Comparison of ENCODE assay signal across 11 cellular contexts in genomic region chr1:231613419-231614349, GRCh38. TPM values are rescaled to one million over a fixed set of nuclear protein-coding genes. Genes with fewer than 3 reads are reported as not detected.
DNase-seq lines count a peak whose midpoint lies in the region; ATAC-seq, FAIRE-seq and TF ChIP-seq lines count a peak whose summit lies in the region.
"Had no signal": no experiment of that assay in that cellular context is flagged by ENCODE, and none has a peak within 500 bp of the region (broad histone marks: within the 10 kb centered on the region; RNA-seq: fewer than 3 reads in every experiment).

No MANE protein-coding gene starts in this region.

- no peaks in the 10 kb centered on the region for H3K36me3 ChIP-seq in A673 (ENCODE audit: insufficient read depth, low read length, poor library complexity, severe bottlenecking)

- no TSS peak for BruUV-seq in A673 (replicated peaks; lab: Mats Ljungman, UMichigan)

- peak overlapping the region; percentile 3 to 68 for H3K4me3 Mint-ChIP-seq in CD14-positive monocyte
- peak overlapping the region; percentile 67 for H3K4me3 Mint-ChIP-seq in central memory CD8-positive, alpha-beta T cell
- H3K4me3 Mint-ChIP-seq: endodermal cell had no signal

- FAIRE-seq in GM12892 (lab: Jason Lieb, UNC): peak; percentile 46
- FAIRE-seq: G401.6 had no signal

- no peak for TF ChIP-seq POLR2A in GM12892 (IDR thresholded peaks at IDR 0.05; ENCODE audit: low read depth, low read length)

- TF ChIP-seq CTCF in CD14-positive monocyte (IDR thresholded peaks at IDR 0.05) (no peak), A673 (conservative IDR thresholded peaks at IDR 0.05; ENCODE audit: low read depth, low read length) (no peak)

- in situ Hi-C loops in KBM-7 (cut with MboI; ENCODE audit: low pct_unique_long_range_greater_than_20kb, low sequenced_read_pairs): no loop called here

- H3K27me3 ChIP-seq in A673 (replicated peaks; ENCODE audit: insufficient read depth, low read depth, low read length, poor library complexity): peaks cover 18% of the 10 kb centered on the region

- H3K27ac Mint-ChIP-seq in CD14-positive monocyte: peak overlapping the region; percentile 80 to 97 (median 94)
- H3K27ac Mint-ChIP-seq in central memory CD8-positive, alpha-beta T cell (ENCODE audit: low read depth): no peak overlapping the region
- H3K27ac Mint-ChIP-seq: endodermal cell had no signal

- no peak overlapping the region for H3K27ac ChIP-seq in A673 (ENCODE audit: low read depth, low read length, poor library complexity, severe bottlenecking)

- CTCF ChIA-PET in A673 (lab: Charles Lee): no interaction called here

- no peaks in the 10 kb centered on the region for H3K9me3 ChIP-seq in A673 (ENCODE audit: low read depth, low read length, poor library complexity, severe bottlenecking)

- H3K27me3 Mint-ChIP-seq in CD14-positive monocyte (ENCODE audit: low read depth in 3 of 3): no peaks in the 10 kb centered on the region
- peaks cover 9% of the 10 kb centered on the region for H3K27me3 Mint-ChIP-seq in central memory CD8-positive, alpha-beta T cell

- no peaks in the 10 kb centered on the region for H3K36me3 Mint-ChIP-seq in CD14-positive monocyte
- H3K36me3 Mint-ChIP-seq in central memory CD8-positive, alpha-beta T cell (ENCODE audit: insufficient read depth): no peaks in the 10 kb centered on the region

- no peak overlapping the region for H3K4me3 ChIP-seq in A673 (ENCODE audit: low read depth, low read length, poor library complexity, severe bottlenecking)

- POLR2A ChIA-PET in A673 (lab: Charles Lee; ENCODE audit: low non-redundant PET): no interaction called here

- H3K4me1 Mint-ChIP-seq in CD14-positive monocyte: peaks cover 86% of the 10 kb centered on the region
- H3K4me1 Mint-ChIP-seq in central memory CD8-positive, alpha-beta T cell: peaks cover 57% of the 10 kb centered on the region
- H3K4me1 Mint-ChIP-seq: endodermal cell had no signal

- no peak for DNase-seq in CD14-positive monocyte (ENCODE audit: low spot score)
- no peak for DNase-seq in GM12892 (ENCODE audit: insufficient read length)
- DNase-seq in NOMO-1 treated with DMSO at 0.1 percent for 48 hours (lab: John Stamatoyannopoulos, UW; ENCODE audit: unreplicated experiment): peak; percentile 80
- DNase-seq in central memory CD8-positive, alpha-beta T cell (ENCODE audit: low spot score in 2 of 2): no peak
- no peak for DNase-seq in A673 (ENCODE audit: low spot score)
- no peak for DNase-seq in amygdala (lab: John Stamatoyannopoulos, UW)
- DNase-seq in KBM-7: no peak
- DNase-seq: endodermal cell; stimulated activated CD4-positive, alpha-beta T cell treated with anti-CD3 and anti-CD28 coated beads, Interleukin-4, amount 100 ng/mL, for 1 hour had no signal

- H3K4me1 ChIP-seq in A673 (ENCODE audit: insufficient read depth, low read length, poor library complexity, severe bottlenecking): no peaks in the 10 kb centered on the region

- H3K9me3 Mint-ChIP-seq in CD14-positive monocyte: peaks cover 0 to 7% (median 4%) of the 10 kb centered on the region in 7 donors
- H3K9me3 Mint-ChIP-seq in central memory CD8-positive, alpha-beta T cell: no peaks in the 10 kb centered on the region
- H3K9me3 Mint-ChIP-seq: endodermal cell had no signal

- ATAC-seq in central memory CD8-positive, alpha-beta T cell (replicated peaks; ENCODE audit: extremely low read depth, poor library complexity, severe bottlenecking): no peak
- ATAC-seq in HG03469 (IDR thresholded peaks at IDR 0.05; ENCODE audit: unreplicated experiment): no peak

- intact Hi-C loops in CD14-positive monocyte (cut with micrococcal nuclease) (no loop called here), A673 (cut with micrococcal nuclease; ENCODE audit: unreplicated experiment) (no loop called here)

RNA-seq across cellular contexts. Expression of gene DISC1, which starts 12.9 kb away (rescaled TPM):
- 1 to 10 TPM; 5.5 to 5.8 TPM for polyA plus RNA-seq in CD14-positive monocyte
- 0.36 TPM for polyA plus RNA-seq in GM12892 (2012; ENCODE audit: missing spikeins)
- 1.8 and 3.0 TPM in 2 replicates for total RNA-seq in A673 (2021)
